Comparison of ENCODE assay signal across 17 cellular contexts in the genomic region with DNA sequence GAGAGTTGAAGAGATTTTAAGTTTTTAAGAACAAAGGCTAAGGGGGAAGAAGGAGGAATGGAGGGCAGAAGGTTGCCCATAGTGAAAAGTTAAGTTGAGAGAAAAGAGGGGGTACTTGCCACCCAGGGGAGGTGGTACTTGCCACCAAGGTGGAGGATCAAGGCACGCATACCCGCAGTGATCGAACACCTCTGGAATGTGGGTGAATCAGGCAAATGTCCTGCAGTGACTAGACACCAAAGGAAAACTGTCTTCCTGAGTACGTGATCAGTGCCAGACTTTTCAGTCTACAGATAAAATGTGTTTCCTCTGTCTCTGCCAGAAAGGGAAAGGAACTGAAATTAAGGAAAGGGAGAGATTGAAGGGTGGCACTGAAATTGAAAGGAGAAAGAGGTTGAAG.
DNase-seq lines count a peak whose midpoint lies in the region; TF ChIP-seq lines count a peak whose summit lies in the region.
"Had no signal": no experiment of that assay in that cellular context is flagged by ENCODE, and none has a peak within 500 bp of the region (broad histone marks: within the 10 kb centered on the region; RNA-seq: fewer than 3 reads in every experiment).

No MANE protein-coding gene starts in this region.

- peak overlapping the region; percentile 35 for H3K4me3 ChIP-seq in epithelial cell of proximal tubule (ENCODE audit: low read depth, low read length)

- no peak overlapping the region for H3K4me3 Mint-ChIP-seq in mesothelial cell of epicardium
- H3K4me3 Mint-ChIP-seq: CD4-positive, CD25-positive, alpha-beta regulatory T cell had no signal

- DNase-seq in HK-2 (ENCODE audit: unreplicated experiment) (peak; percentile 60), RKO (ENCODE audit: low spot score) (peak; percentile 7), epithelial cell of proximal tubule (ENCODE audit: low read depth) (peak; percentile 63), renal cortical epithelial cell (ENCODE audit: low read depth) (peak; percentile 73), mesothelial cell of epicardium (ENCODE audit: low spot score in 2 of 2, unreplicated experiment in 2 of 2) (no peak)
- no peak for DNase-seq in stimulated activated CD4-positive, alpha-beta T cell treated with anti-CD3 and anti-CD28 coated beads, Interleukin-12 subunit alpha, Interleukin-12 subunit beta, amount 100 ng/mL, for 4 hours
- no peak for DNase-seq in activated CD4-positive, alpha-beta T cell treated with anti-CD3 and anti-CD28 coated beads for 1 hour
- DNase-seq: AML-193; Caco-2; CD4-positive, CD25-positive, alpha-beta regulatory T cell; EL; H7; NCI-H1436 treated with DMSO at 0.1 percent for 48 hours; NCI-H2081; NCI-H510A; NCI-H774; SHP77 treated with DMSO at 0.1 percent for 48 hours had no signal

- H3K4me1 Mint-ChIP-seq in mesothelial cell of epicardium = no peaks in the 10 kb centered on the region
- H3K4me1 Mint-ChIP-seq: CD4-positive, CD25-positive, alpha-beta regulatory T cell had no signal

- no peaks in the 10 kb centered on the region for H3K27me3 Mint-ChIP-seq in mesothelial cell of epicardium (ENCODE audit: low read depth)
- H3K27me3 Mint-ChIP-seq: CD4-positive, CD25-positive, alpha-beta regulatory T cell had no signal

- H3K9me3 Mint-ChIP-seq in mesothelial cell of epicardium = peaks cover 59% of the 10 kb centered on the region

- H3K36me3 Mint-ChIP-seq in mesothelial cell of epicardium = peaks cover 3% of the 10 kb centered on the region
- H3K36me3 Mint-ChIP-seq: CD4-positive, CD25-positive, alpha-beta regulatory T cell had no signal

- H3K27ac Mint-ChIP-seq in mesothelial cell of epicardium = no peak overlapping the region
- H3K27ac Mint-ChIP-seq: CD4-positive, CD25-positive, alpha-beta regulatory T cell had no signal

- TF ChIP-seq CTCF in epithelial cell of proximal tubule (conservative IDR thresholded peaks at IDR 0.05; ENCODE audit: low read depth, low read length) = no peak
- TF ChIP-seq CTCF in mesothelial cell of epicardium (IDR thresholded peaks at IDR 0.05; ENCODE audit: unreplicated experiment) = no peak

Comparison
In these comparisons a context has a peak if more than half of its experiments do, and no peak if none do; other contexts are left out.
1. DNase-seq: peak in HK-2 (single experiment), RKO (single experiment), epithelial cell of proximal tubule (single experiment) and renal cortical epithelial cell (single experiment); none in mesothelial cell of epicardium (0 of 2), stimulated activated CD4-positive, alpha-beta T cell treated with anti-CD3 and anti-CD28 coated beads, Interleukin-12 subunit alpha, Interleukin-12 subunit beta, amount 100 ng/mL, for 4 hours (single experiment) and activated CD4-positive, alpha-beta T cell treated with anti-CD3 and anti-CD28 coated beads for 1 hour (single experiment).